Comparison of ENCODE assay signal across 1 cellular context in the genomic region with DNA sequence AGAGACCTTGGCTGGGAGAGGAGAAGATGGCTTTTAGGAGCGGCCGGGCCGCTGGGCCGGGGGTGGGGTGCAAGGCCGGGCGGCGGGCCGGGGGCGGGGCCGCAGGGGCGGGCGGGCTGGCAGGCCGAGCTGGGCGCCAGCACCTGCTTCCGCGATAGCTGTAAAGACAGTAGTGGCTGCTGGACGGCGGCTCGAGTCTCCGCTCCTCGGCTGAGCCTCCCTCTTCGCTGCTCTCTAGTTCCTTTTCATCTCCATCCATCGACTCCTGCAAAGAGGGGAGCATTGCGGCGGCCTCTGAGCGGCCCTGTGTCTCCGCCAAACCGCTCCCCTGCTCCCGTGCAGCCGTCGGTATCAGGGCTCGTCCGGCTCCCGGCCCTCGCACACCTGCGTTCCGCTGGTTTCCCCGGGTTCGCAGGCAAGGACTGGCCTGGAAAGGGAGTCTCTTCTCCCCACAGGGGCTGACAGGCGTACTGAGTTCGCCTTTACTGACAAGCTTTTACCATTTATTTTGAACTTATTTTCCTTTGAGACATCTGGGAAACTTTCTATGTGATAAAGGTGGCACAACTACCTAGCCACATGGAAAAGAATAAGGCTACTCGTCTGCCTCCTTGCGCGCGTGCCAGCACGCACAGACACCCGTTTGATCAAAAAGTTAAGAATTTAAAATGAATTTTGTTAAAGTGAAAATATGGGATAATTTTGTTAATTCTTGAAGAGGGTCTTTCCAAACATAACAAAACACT.
A peak's percentile ranks its signal among the peaks of the same experiment; 100 is the strongest.
TF ChIP-seq lines count a peak whose summit lies in the region.

TSS of gene C17orf75 (minus strand) at position 317 of the 746 bp plus-strand sequence. CDS start at position 283, 34 bp downstream.

TF ChIP-seq in K562, 482 proteins besides CTCF, POLR2A, EP300 and RAD21 (continued from another document and continues in another):
- TF ChIP-seq, protein P1, sequence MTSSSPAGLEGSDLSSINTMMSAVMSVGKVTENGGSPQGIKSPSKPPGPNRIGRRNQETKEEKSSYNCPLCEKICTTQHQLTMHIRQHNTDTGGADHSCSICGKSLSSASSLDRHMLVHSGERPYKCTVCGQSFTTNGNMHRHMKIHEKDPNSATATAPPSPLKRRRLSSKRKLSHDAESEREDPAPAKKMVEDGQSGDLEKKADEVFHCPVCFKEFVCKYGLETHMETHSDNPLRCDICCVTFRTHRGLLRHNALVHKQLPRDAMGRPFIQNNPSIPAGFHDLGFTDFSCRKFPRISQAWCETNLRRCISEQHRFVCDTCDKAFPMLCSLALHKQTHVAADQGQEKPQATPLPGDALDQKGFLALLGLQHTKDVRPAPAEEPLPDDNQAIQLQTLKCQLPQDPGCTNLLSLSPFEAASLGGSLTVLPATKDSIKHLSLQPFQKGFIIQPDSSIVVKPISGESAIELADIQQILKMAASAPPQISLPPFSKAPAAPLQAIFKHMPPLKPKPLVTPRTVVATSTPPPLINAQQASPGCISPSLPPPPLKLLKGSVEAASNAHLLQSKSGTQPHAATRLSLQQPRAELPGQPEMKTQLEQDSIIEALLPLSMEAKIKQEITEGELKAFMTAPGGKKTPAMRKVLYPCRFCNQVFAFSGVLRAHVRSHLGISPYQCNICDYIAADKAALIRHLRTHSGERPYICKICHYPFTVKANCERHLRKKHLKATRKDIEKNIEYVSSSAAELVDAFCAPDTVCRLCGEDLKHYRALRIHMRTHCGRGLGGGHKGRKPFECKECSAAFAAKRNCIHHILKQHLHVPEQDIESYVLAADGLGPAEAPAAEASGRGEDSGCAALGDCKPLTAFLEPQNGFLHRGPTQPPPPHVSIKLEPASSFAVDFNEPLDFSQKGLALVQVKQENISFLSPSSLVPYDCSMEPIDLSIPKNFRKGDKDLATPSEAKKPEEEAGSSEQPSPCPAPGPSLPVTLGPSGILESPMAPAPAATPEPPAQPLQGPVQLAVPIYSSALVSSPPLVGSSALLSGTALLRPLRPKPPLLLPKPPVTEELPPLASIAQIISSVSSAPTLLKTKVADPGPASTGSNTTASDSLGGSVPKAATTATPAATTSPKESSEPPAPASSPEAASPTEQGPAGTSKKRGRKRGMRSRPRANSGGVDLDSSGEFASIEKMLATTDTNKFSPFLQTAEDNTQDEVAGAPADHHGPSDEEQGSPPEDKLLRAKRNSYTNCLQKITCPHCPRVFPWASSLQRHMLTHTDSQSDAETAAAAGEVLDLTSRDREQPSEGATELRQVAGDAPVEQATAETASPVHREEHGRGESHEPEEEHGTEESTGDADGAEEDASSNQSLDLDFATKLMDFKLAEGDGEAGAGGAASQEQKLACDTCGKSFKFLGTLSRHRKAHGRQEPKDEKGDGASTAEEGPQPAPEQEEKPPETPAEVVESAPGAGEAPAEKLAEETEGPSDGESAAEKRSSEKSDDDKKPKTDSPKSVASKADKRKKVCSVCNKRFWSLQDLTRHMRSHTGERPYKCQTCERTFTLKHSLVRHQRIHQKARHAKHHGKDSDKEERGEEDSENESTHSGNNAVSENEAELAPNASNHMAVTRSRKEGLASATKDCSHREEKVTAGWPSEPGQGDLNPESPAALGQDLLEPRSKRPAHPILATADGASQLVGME (CRISPR knock-in tag; IDR thresholded peaks at IDR 0.05), result peak; percentile 94
- no peak for TF ChIP-seq SLC30A9 (CRISPR knock-in tag; IDR thresholded peaks at IDR 0.05)
- TF ChIP-seq ZNF766 (CRISPR knock-in tag; conservative IDR thresholded peaks at IDR 0.05), result 0 out of 2 replicates have a peak, but pooled peaks have one; percentile 28
- no peak for TF ChIP-seq ZNF311 (CRISPR knock-in tag; IDR thresholded peaks at IDR 0.05)
- peak; percentile 87; the same call in 1 of the 2 replicates for TF ChIP-seq GATAD2A (IDR thresholded peaks at IDR 0.05)
- peak; percentile 91 for TF ChIP-seq KLF13 (tag; IDR thresholded peaks at IDR 0.05; ENCODE audit: borderline replicate concordance, low read depth)
- TF ChIP-seq GABPA (tag; conservative IDR thresholded peaks at IDR 0.05; ENCODE audit: low read depth), result peak; percentile 92
- TF ChIP-seq RBM25 (IDR thresholded peaks at IDR 0.05; ENCODE audit: low read depth, low read length, severe bottlenecking), result no peak
- TF ChIP-seq NCOA4 (IDR thresholded peaks at IDR 0.05; ENCODE audit: partially characterized antibody), result no peak
- TF ChIP-seq POLR2AphosphoS5 (IDR thresholded peaks at IDR 0.05; ENCODE audit: control insufficient read depth, insufficient read depth, low read depth, low read length), result peak; percentile 74
- no peak for TF ChIP-seq HNRNPH1 (optimal IDR thresholded peaks at IDR 0.05; ENCODE audit: low read depth, low read length)
- no peak; the same call in 1 of the 2 replicates for TF ChIP-seq ATF1 (CRISPR knock-in tag; IDR thresholded peaks at IDR 0.05)
- peak; percentile 43 for TF ChIP-seq ATF1 (tag; IDR thresholded peaks at IDR 0.05)
- no peak for TF ChIP-seq KAT8 (IDR thresholded peaks at IDR 0.05; ENCODE audit: low read depth)
- 0 out of 2 replicates have a peak, but pooled peaks have one; percentile 17 for TF ChIP-seq ZNF644 (tag; IDR thresholded peaks at IDR 0.05; ENCODE audit: low read depth)
- peak; percentile 50; the same call in 1 of the 2 replicates for TF ChIP-seq ZNF384 (IDR thresholded peaks at IDR 0.05; ENCODE audit: low read depth, low read length)
- peak; percentile 70; the same call in 1 of the 2 replicates for TF ChIP-seq KLF6 (CRISPR knock-in tag; IDR thresholded peaks at IDR 0.05; ENCODE audit: borderline replicate concordance)
- no peak for TF ChIP-seq PYGO2 (tag; IDR thresholded peaks at IDR 0.05)
- peak; percentile 66; the same call in 1 of the 2 replicates for TF ChIP-seq ELF1 (tag; IDR thresholded peaks at IDR 0.05)
- TF ChIP-seq POLR2G (IDR thresholded peaks at IDR 0.05; ENCODE audit: low read depth, low read length), result peak; percentile 89
- TF ChIP-seq CLOCK (CRISPR knock-in tag; IDR thresholded peaks at IDR 0.05; ENCODE audit: borderline replicate concordance), result no peak
- peak; percentile 28 for TF ChIP-seq MEIS2 (IDR thresholded peaks at IDR 0.05; ENCODE audit: partially characterized antibody)
- TF ChIP-seq DNMT1 (IDR thresholded peaks at IDR 0.05), result no peak
- TF ChIP-seq SP1 (CRISPR knock-in tag; IDR thresholded peaks at IDR 0.05), result peak; percentile 83
- no peak for TF ChIP-seq MAFG (tag; conservative IDR thresholded peaks at IDR 0.05)
- peak; percentile 91 for TF ChIP-seq RBBP5 (IDR thresholded peaks at IDR 0.05; ENCODE audit: borderline replicate concordance, insufficient read depth, low read length, poor library complexity, severe bottlenecking)
- TF ChIP-seq BHLHE40 (IDR thresholded peaks at IDR 0.05; ENCODE audit: low read length), result peak; percentile 98
- peak; percentile 79; the same call in 1 of the 2 replicates for TF ChIP-seq GATAD2B (IDR thresholded peaks at IDR 0.05; ENCODE audit: borderline replicate concordance)
- TF ChIP-seq CXXC5 (CRISPR knock-in tag; IDR thresholded peaks at IDR 0.05), result peak; percentile 90
- peak; percentile 85; the same call in 1 of the 2 replicates for TF ChIP-seq ZC3H11A (IDR thresholded peaks at IDR 0.05; ENCODE audit: low read depth, low read length)
- peak; percentile 87 for TF ChIP-seq EP400 (IDR thresholded peaks at IDR 0.05)
- TF ChIP-seq ARNT (IDR thresholded peaks at IDR 0.05), result peak in 1 of 2 experiments; percentile 54; a peak in 1 of 4 replicates
- peak; percentile 21 for TF ChIP-seq AFF4 (CRISPR knock-in tag; IDR thresholded peaks at IDR 0.05)
- TF ChIP-seq POLR2B (IDR thresholded peaks at IDR 0.05; ENCODE audit: low read depth, partially characterized antibody), result peak; percentile 74
- TF ChIP-seq, protein P2, sequence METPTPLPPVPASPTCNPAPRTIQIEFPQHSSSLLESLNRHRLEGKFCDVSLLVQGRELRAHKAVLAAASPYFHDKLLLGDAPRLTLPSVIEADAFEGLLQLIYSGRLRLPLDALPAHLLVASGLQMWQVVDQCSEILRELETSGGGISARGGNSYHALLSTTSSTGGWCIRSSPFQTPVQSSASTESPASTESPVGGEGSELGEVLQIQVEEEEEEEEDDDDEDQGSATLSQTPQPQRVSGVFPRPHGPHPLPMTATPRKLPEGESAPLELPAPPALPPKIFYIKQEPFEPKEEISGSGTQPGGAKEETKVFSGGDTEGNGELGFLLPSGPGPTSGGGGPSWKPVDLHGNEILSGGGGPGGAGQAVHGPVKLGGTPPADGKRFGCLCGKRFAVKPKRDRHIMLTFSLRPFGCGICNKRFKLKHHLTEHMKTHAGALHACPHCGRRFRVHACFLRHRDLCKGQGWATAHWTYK (CRISPR knock-in tag; IDR thresholded peaks at IDR 0.05), result peak; percentile 66; the same call in 1 of the 2 replicates
- TF ChIP-seq, protein P3, sequence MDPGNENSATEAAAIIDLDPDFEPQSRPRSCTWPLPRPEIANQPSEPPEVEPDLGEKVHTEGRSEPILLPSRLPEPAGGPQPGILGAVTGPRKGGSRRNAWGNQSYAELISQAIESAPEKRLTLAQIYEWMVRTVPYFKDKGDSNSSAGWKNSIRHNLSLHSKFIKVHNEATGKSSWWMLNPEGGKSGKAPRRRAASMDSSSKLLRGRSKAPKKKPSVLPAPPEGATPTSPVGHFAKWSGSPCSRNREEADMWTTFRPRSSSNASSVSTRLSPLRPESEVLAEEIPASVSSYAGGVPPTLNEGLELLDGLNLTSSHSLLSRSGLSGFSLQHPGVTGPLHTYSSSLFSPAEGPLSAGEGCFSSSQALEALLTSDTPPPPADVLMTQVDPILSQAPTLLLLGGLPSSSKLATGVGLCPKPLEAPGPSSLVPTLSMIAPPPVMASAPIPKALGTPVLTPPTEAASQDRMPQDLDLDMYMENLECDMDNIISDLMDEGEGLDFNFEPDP (CRISPR knock-in tag; IDR thresholded peaks at IDR 0.05), result no peak
- peak; percentile 66 for TF ChIP-seq CREB3L1 (IDR thresholded peaks at IDR 0.05; ENCODE audit: borderline replicate concordance, low read depth)
- TF ChIP-seq TFAM (CRISPR knock-in tag; conservative IDR thresholded peaks at IDR 0.05), result no peak
- TF ChIP-seq MBD2 (IDR thresholded peaks at IDR 0.05; ENCODE audit: borderline replicate concordance, low read depth), result peak; percentile 80; the same call in 1 of the 2 replicates
- peak; percentile 67 for TF ChIP-seq SMAD1 (IDR thresholded peaks at IDR 0.05; ENCODE audit: low read depth, low read length, partially characterized antibody)
- TF ChIP-seq, protein P4, sequence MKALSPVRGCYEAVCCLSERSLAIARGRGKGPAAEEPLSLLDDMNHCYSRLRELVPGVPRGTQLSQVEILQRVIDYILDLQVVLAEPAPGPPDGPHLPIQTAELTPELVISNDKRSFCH (CRISPR knock-in tag; IDR thresholded peaks at IDR 0.05), result no peak
- TF ChIP-seq, protein P4 (tag; IDR thresholded peaks at IDR 0.05), result peak; percentile 77
- no peak for TF ChIP-seq SNIP1 (IDR thresholded peaks at IDR 0.05; ENCODE audit: low read depth)
- peak; percentile 95 for TF ChIP-seq MTA3 (IDR thresholded peaks at IDR 0.05; ENCODE audit: borderline replicate concordance)
